ENCODE assay signal across 9 cellular contexts in the genomic region with DNA sequence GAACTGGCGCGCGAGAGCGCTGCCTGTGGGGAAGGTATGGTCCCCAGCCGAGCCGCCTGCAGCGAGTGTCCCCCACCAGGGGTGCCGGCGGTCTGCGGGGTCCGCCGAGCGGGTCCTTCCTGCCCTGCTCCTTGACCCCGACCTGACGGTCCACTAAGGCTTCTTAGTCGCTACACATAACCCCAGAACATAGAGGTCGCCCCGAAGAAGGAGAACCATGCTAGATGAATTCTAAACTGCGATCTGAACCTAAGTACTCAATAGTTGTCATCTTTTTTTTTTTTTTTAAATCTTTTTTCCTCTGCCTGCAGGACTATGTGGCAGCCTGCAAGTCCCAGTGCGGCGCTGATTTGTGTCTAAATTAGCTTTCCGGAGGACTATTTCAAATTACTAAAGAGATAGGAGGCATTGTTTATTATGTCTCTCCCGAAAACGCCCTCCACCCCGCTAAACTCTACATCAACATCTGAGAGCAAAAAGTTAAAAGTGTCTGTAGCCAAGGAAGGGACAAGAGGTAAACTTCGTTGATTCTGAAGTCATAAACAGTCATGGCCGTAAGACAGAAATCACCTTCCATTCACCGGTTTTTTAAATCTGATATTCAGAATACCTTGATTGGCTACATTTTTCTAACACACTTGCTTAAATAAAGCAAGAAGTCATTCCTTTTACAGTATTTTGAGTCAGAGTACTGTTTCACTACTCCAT. TPM values are rescaled to one million over a fixed set of nuclear protein-coding genes. Genes with fewer than 3 reads are reported as not detected.
DNase-seq lines count a peak whose midpoint lies in the region; ATAC-seq and TF ChIP-seq lines count a peak whose summit lies in the region.
"Had no signal": no experiment of that assay in that cellular context is flagged by ENCODE, and none has a peak within 500 bp of the region (broad histone marks: within the 10 kb centered on the region; RNA-seq: fewer than 3 reads in every experiment).

No MANE protein-coding gene starts in this region.

- H3K9me3 ChIP-seq in mononuclear cell (ENCODE audit: low read depth, low read length): no peaks in the 10 kb centered on the region

- H3K4me3 ChIP-seq in coronary artery: peak overlapping the region; percentile 82
- peak overlapping the region; percentile 58 for H3K4me3 ChIP-seq in mononuclear cell (ENCODE audit: low read length)

- peak overlapping the region; percentile 88 to 92 for H3K27ac ChIP-seq in coronary artery

- no peaks in the 10 kb centered on the region for H3K27me3 ChIP-seq in mononuclear cell (ENCODE audit: insufficient read depth, low read length)

- peaks cover 10% of the 10 kb centered on the region for H3K4me1 ChIP-seq in mononuclear cell (ENCODE audit: insufficient read depth, low read length)

- no peak for TF ChIP-seq CTCF in coronary artery (IDR thresholded peaks at IDR 0.05)

- DNase-seq in SIG-M5 treated with dmso at 0.1 percent for 504 hours (lab: John Stamatoyannopoulos, UW; ENCODE audit: unreplicated experiment) (peak; percentile 40), SIG-M5 (lab: John Stamatoyannopoulos, UW) (no peak), OCI-M1 (lab: John Stamatoyannopoulos, UW) (peak; percentile 67), coronary artery (ENCODE audit: low spot score) (no peak), islet precursor cell (no peak)

- peak; percentile 31 for ATAC-seq in HG02571 (IDR thresholded peaks at IDR 0.05; ENCODE audit: unreplicated experiment)
- no peak for ATAC-seq in HG03196 (IDR thresholded peaks at IDR 0.05; ENCODE audit: unreplicated experiment)

RNA-seq across cellular contexts. Expression of gene AXDND1, which starts 0.5 kb away (rescaled TPM):
- not detected for total RNA-seq in mononuclear cell
- total RNA-seq: Daoy had no signal

Comparison
In these comparisons a context has a peak if more than half of its experiments do, and no peak if none do; other contexts are left out.
1. DNase-seq: peak in SIG-M5 treated with dmso at 0.1 percent for 504 hours (single experiment) and OCI-M1 (single experiment); none in SIG-M5 (single experiment), coronary artery (single experiment) and islet precursor cell (single experiment).